Comparison of ENCODE assay signal across 21 cellular contexts in genomic region chr15:85658816-85659215, GRCh38.
DNase-seq lines count a peak whose midpoint lies in the region; ATAC-seq and TF ChIP-seq lines count a peak whose summit lies in the region.
"Had no signal": no experiment of that assay in that cellular context is flagged by ENCODE, and none has a peak within 500 bp of the region (broad histone marks: within the 10 kb centered on the region; RNA-seq: fewer than 3 reads in every experiment).

No MANE protein-coding gene starts in this region.

- no peak for TF ChIP-seq CTCF in gastroesophageal sphincter (IDR thresholded peaks at IDR 0.05)

- H3K4me3 ChIP-seq in gastroesophageal sphincter (no peak overlapping the region), skeletal muscle tissue (ENCODE audit: low read length in 3 of 3) (no peak overlapping the region)
- H3K4me3 ChIP-seq: BLaER1 treated with 17β-estradiol and CSF1 and Interleukin-3, amounts not matched to agents 10 nM and 100 nM; HAP-1 had no signal

- H3K4me3 Mint-ChIP-seq in T-helper 17 cell, result no peak overlapping the region
- H3K4me3 Mint-ChIP-seq: CD14-positive monocyte; CD4-positive, alpha-beta T cell; CD8-positive, alpha-beta memory T cell; HFFc6 had no signal

- DNase-seq in NCI-H2171 treated with DMSO at 0.1 percent for 48 hours (lab: John Stamatoyannopoulos, UW) (peak; percentile 19), NCI-H2171 (lab: John Stamatoyannopoulos, UW) (no peak), T-helper 17 cell (no peak), NCI-H526 (lab: John Stamatoyannopoulos, UW) (no peak), SKM-1 treated with dmso at 0.1 percent for 144 hours (lab: John Stamatoyannopoulos, UW; ENCODE audit: unreplicated experiment) (no peak)
- DNase-seq: AML-193; BE2C; CD4-positive, alpha-beta T cell; CD8-positive, alpha-beta memory T cell; DMS53; DMS79 treated with DMSO at 0.1 percent for 48 hours; GF-D8; GOT3; HFFc6 had no signal

- no peak for TF ChIP-seq EP300 in gastroesophageal sphincter (IDR thresholded peaks at IDR 0.05)

- H3K9me3 ChIP-seq in T-helper 17 cell (ENCODE audit: control insufficient read depth, low read length, poor library complexity, severe bottlenecking), result no peaks in the 10 kb centered on the region
- H3K9me3 ChIP-seq in gastroesophageal sphincter, result no peaks in the 10 kb centered on the region
- H3K9me3 ChIP-seq in skeletal muscle tissue (ENCODE audit: control insufficient read depth in 3 of 3, low read length in 3 of 3), result no peaks in the 10 kb centered on the region
- H3K9me3 ChIP-seq: BE2C, HAP-1 had no signal

- ATAC-seq in T-helper 17 cell (no peak), gastroesophageal sphincter (no peak), GM21576 (IDR thresholded peaks at IDR 0.05; ENCODE audit: unreplicated experiment) (no peak)

- no peaks in the 10 kb centered on the region for H3K27me3 Mint-ChIP-seq in T-helper 17 cell
- H3K27me3 Mint-ChIP-seq: CD4-positive, alpha-beta T cell; CD8-positive, alpha-beta memory T cell had no signal

- no peak for TF ChIP-seq POLR2A in gastroesophageal sphincter (IDR thresholded peaks at IDR 0.05)

- peak overlapping the region; percentile 100 for H3K27ac Mint-ChIP-seq in T-helper 17 cell
- H3K27ac Mint-ChIP-seq: CD4-positive, alpha-beta T cell had no signal

- 45 to 67% methylated on average over 3 of the region's 3 CpGs for WGBS in gastroesophageal sphincter (ENCODE audit: low coverage in 1 of 2), 2 donors

- peak overlapping the region; percentile 14 to 42 (median 26) for H3K27ac ChIP-seq in gastroesophageal sphincter
- peak overlapping the region; percentile 45 for H3K27ac ChIP-seq in skeletal muscle tissue (ENCODE audit: low read depth, low read length)
- H3K27ac ChIP-seq: 22Rv1; BLaER1 treated with 17β-estradiol and CSF1 and Interleukin-3, amounts not matched to agents 10 nM and 100 nM had no signal

- H3K36me3 ChIP-seq in gastroesophageal sphincter (peaks cover 0 to 73% of the 10 kb centered on the region in 2 donors), skeletal muscle tissue (ENCODE audit: control insufficient read depth in 3 of 3, insufficient read depth in 3 of 3, low read length in 3 of 3) (peaks cover 24 to 44% (median 38%) of the 10 kb centered on the region in 3 donors)
- H3K36me3 ChIP-seq: HAP-1 had no signal

- peaks cover 16% of the 10 kb centered on the region for H3K4me1 Mint-ChIP-seq in T-helper 17 cell
- H3K4me1 Mint-ChIP-seq: CD14-positive monocyte had no signal

- peaks cover 0 to 27% (median 8%) of the 10 kb centered on the region in 3 donors for H3K4me1 ChIP-seq in gastroesophageal sphincter
- no peaks in the 10 kb centered on the region for H3K4me1 ChIP-seq in skeletal muscle tissue (ENCODE audit: control insufficient read depth in 3 of 3, insufficient read depth in 3 of 3, low read length in 3 of 3)
- H3K4me1 ChIP-seq: BE2C; BLaER1 treated with 17β-estradiol and CSF1 and Interleukin-3, amounts not matched to agents 10 nM and 100 nM had no signal

- H3K9ac ChIP-seq in skeletal muscle tissue (ENCODE audit: low read depth in 1 of 3, low read length in 3 of 3), result peak overlapping the region in 1 of 3 donors; percentile 46
- H3K9ac ChIP-seq: BLaER1 treated with 17β-estradiol and CSF1 and Interleukin-3, amounts not matched to agents 10 nM and 100 nM had no signal

- peaks cover 5% of the 10 kb centered on the region for H3K36me3 Mint-ChIP-seq in T-helper 17 cell (ENCODE audit: low read depth)

- H3K27me3 ChIP-seq in gastroesophageal sphincter (no peaks in the 10 kb centered on the region), skeletal muscle tissue (ENCODE audit: control insufficient read depth in 3 of 3, insufficient read depth in 3 of 3, low read length in 3 of 3) (no peaks in the 10 kb centered on the region)
- H3K27me3 ChIP-seq: BE2C; BLaER1 treated with 17β-estradiol and CSF1 and Interleukin-3, amounts not matched to agents 10 nM and 100 nM had no signal
